ENCODE assay signal across 8 cellular contexts in the genomic region with DNA sequence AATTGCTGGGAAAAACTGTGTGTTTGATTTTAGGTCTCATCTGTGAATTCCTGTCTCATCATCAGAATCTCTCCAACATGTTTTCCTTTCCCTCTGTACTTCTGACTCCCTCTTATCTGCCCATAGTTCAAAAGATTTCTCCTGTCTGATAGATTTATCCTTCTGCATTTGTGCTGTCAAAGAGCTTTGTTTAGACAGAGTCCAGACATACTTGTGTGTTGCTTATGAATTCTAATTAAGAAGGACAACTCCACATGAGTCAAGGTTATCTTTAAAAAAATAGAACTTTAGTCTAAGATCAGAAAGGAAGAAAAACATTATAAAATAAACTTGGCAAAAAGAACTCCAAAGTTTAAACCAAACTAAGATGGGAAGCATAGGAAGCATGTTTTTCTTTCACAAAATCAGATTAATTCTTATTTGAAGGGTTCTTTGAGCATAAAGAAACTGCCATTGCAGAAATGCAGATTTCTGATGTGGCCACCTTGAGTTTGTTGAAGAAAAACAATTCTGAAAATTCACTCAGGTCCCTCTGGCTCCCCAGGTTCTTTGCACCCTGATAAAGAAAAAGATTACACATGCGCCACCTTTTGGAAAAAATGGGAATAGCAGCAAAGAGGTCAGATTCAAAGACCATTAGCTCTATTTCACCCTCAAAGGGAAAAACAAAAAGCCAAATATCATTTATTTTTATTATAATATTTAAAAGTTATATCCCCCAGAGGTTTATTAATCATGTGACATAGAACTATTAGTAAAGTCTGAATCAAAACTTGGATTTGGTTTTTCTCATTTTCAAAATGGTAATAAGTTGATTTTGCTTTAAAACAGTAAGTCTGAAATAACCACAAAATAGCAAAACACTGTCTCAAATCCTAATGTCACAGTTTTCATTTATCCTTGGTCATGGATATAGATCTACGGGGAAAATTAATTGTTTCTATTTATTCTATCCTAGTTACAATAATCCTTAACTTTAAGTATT.
DNase-seq lines count a peak whose midpoint lies in the region; ATAC-seq and TF ChIP-seq lines count a peak whose summit lies in the region.

No MANE protein-coding gene starts in this region.

- H3K36me3 ChIP-seq in NT2/D1 (ENCODE audit: insufficient read depth, insufficient read length, low read length) (no peaks in the 10 kb centered on the region), adipocyte (ENCODE audit: control insufficient read depth, insufficient read depth, low read length, severe bottlenecking) (no peaks in the 10 kb centered on the region), right atrium auricular region (no peaks in the 10 kb centered on the region), gastrocnemius medialis (no peaks in the 10 kb centered on the region)

- in situ Hi-C loops in gastrocnemius medialis (cut with MboI; ENCODE audit: low sequenced_read_pairs in 4 of 4) = loop anchor here (10.0 to 25.0 kb wide), 3 partner anchors 142 to 364 kb away; a partner anchor contains a TSS

- H3K4me1 ChIP-seq in NT2/D1 (ENCODE audit: insufficient read depth, insufficient read length) = no peaks in the 10 kb centered on the region
- peaks cover 29% of the 10 kb centered on the region for H3K4me1 ChIP-seq in adipocyte (ENCODE audit: control insufficient read depth, insufficient read depth, low read length)
- H3K4me1 ChIP-seq in right atrium auricular region = no peaks in the 10 kb centered on the region
- peaks cover 3 to 4% of the 10 kb centered on the region in 2 donors for H3K4me1 ChIP-seq in gastrocnemius medialis

- H3K27me3 ChIP-seq in NT2/D1 (ENCODE audit: insufficient read depth, insufficient read length) (no peaks in the 10 kb centered on the region), adipocyte (replicated peaks; ENCODE audit: control insufficient read depth, insufficient read depth, low read length) (no peaks in the 10 kb centered on the region), right atrium auricular region (no peaks in the 10 kb centered on the region), gastrocnemius medialis (no peaks in the 10 kb centered on the region)

- TF ChIP-seq POLR2A in gastrocnemius medialis (IDR thresholded peaks at IDR 0.05) = no peak

- TF ChIP-seq CTCF in right atrium auricular region (IDR thresholded peaks at IDR 0.05) = peak; percentile 55 to 83
- peak in 4 of 5 experiments; percentile 21 to 68 (median 52) for TF ChIP-seq CTCF in gastrocnemius medialis (IDR thresholded peaks at IDR 0.05 in 4 of 5, conservative IDR thresholded peaks at IDR 0.05 in 1 of 5)

- no peak overlapping the region for H3K9ac ChIP-seq in NT2/D1 (ENCODE audit: insufficient read length, low read depth)
- H3K9ac ChIP-seq in adipocyte (ENCODE audit: low read length) = peak overlapping the region; percentile 82

- H3K9me3 ChIP-seq in NT2/D1 (ENCODE audit: insufficient read depth, low read length) (no peaks in the 10 kb centered on the region), adipocyte (ENCODE audit: control insufficient read depth, low read length) (no peaks in the 10 kb centered on the region), right atrium auricular region (no peaks in the 10 kb centered on the region), gastrocnemius medialis (no peaks in the 10 kb centered on the region)

- peak overlapping the region; percentile 36 to 63 for H3K27ac ChIP-seq in right atrium auricular region
- peak overlapping the region; percentile 7 to 41 (median 28) for H3K27ac ChIP-seq in gastrocnemius medialis

- intact Hi-C loops in Right ventricle myocardium inferior (cut with DNase I) (loop anchor here (2.0 kb wide), 2 partner anchors 150 to 348 kb away; no protein-coding TSS in a partner anchor), cardiac septum (cut with DNase I) (loop anchor here (2.0 to 10.0 kb wide), 4 partner anchors 84 to 349 kb away; a partner anchor contains a TSS), gastrocnemius medialis (cut with DNase I; ENCODE audit: low total_unique reads) (loop anchor here (5.0 kb wide), 1 partner anchor 149 kb away; no protein-coding TSS in a partner anchor)

- H3K4me3 ChIP-seq in NT2/D1 (ENCODE audit: insufficient read length, low read depth) = no peak overlapping the region
- H3K4me3 ChIP-seq in adipocyte (ENCODE audit: low read length) = peak overlapping the region; percentile 48
- H3K4me3 ChIP-seq in right atrium auricular region = no peak overlapping the region
- H3K4me3 ChIP-seq in gastrocnemius medialis = no peak overlapping the region

- DNase-seq in Right ventricle myocardium inferior (ENCODE audit: missing footprints) (no peak), cardiac septum (ENCODE audit: low spot score) (no peak), NT2/D1 (ENCODE audit: low read depth, low spot score) (peak; percentile 43), adipocyte (ENCODE audit: low read depth) (peak; percentile 90), right atrium auricular region (ENCODE audit: low spot score) (peak; percentile 62), gastrocnemius medialis (peak; percentile 7 to 12), NK-92 (lab: John Stamatoyannopoulos, UW; ENCODE audit: unreplicated experiment) (no peak)

- ATAC-seq in Right ventricle myocardium inferior = peak; percentile 59
- ATAC-seq in HG02885 (IDR thresholded peaks at IDR 0.05; ENCODE audit: poor library complexity, unreplicated experiment) = peak; percentile 85
- peak in 1 of 2 donors; percentile 36 for ATAC-seq in gastrocnemius medialis

Comparison
In these comparisons a context has a peak if more than half of its experiments do, and no peak if none do; other contexts are left out.
1. DNase-seq: peak in NT2/D1 (single experiment), adipocyte (single experiment), right atrium auricular region (single experiment) and gastrocnemius medialis (2 of 2); none in Right ventricle myocardium inferior (single experiment), cardiac septum (single experiment) and NK-92 (single experiment).